8 cellular contexts compared by ENCODE assay signal in the genomic region with DNA sequence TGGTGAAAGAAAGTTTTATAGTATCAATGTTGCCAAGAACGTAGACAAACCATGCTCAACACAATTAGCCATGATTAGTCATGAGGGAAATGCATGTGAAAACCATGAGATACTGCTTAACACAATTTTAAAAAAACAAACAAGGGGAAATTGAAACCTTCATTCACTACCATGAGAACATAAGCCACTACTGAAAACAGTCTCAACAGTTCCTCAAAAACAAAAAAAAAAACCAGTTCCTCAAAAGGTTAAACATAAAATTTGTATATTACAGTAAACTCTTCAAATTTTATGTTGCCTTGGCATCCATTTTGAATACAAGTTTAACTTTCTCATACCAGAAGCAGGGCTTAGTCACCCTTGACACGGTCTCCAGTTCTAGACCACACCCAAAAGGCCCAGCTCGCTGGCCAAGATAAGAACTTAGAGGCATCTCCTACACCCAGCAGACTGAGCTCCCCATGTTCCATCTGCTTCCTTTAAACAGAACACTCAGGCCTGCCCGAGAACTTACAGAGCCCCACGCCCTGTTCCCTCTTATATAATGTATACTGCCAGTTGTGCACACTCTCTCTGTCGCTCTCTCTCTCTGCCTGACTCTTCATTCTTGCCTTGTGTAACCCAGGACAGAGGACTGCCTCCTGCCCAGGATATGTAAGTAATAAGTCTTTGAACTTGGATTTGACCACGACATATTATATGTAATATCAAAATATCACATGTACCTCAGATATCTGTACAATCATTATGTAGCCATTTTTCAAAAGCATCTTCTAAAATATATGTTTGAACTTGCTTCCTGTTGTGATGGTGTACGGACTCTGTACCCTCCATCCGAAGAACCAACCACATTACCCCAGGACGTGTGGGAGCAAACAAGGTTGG.
DNase-seq lines count a peak whose midpoint lies in the region; ATAC-seq and TF ChIP-seq lines count a peak whose summit lies in the region.

No MANE protein-coding gene starts in this region.

- peaks cover 14% of the 10 kb centered on the region for H3K36me3 Mint-ChIP-seq in central memory CD8-positive, alpha-beta T cell (ENCODE audit: insufficient read depth)
- H3K36me3 Mint-ChIP-seq in type B pancreatic cell, result peaks cover 23% of the 10 kb centered on the region

- no peaks in the 10 kb centered on the region for H3K27me3 Mint-ChIP-seq in central memory CD8-positive, alpha-beta T cell
- H3K27me3 Mint-ChIP-seq in type B pancreatic cell, result no peaks in the 10 kb centered on the region

- H3K27ac ChIP-seq in mesenchymal stem cell (ENCODE audit: low read length, poor library complexity, severe bottlenecking), result no peak overlapping the region

- peak overlapping the region; percentile 45 for H4K91ac ChIP-seq in mesenchymal stem cell (ENCODE audit: low read length)

- no peak overlapping the region for H3K4me2 ChIP-seq in mesenchymal stem cell (ENCODE audit: low read length, poor library complexity, severe bottlenecking)

- peak overlapping the region; percentile 30 for H2BK15ac ChIP-seq in mesenchymal stem cell (ENCODE audit: low read depth, poor library complexity, severe bottlenecking)

- no peaks in the 10 kb centered on the region for H3K9me3 ChIP-seq in mesenchymal stem cell (ENCODE audit: control insufficient read depth, low read length)

- no peak overlapping the region for H2BK5ac ChIP-seq in mesenchymal stem cell (ENCODE audit: low read depth, low read length, poor library complexity, severe bottlenecking)

- H2BK120ac ChIP-seq in mesenchymal stem cell (ENCODE audit: low read depth, low read length), result no peak overlapping the region

- no peaks in the 10 kb centered on the region for H3K9me3 Mint-ChIP-seq in central memory CD8-positive, alpha-beta T cell
- no peaks in the 10 kb centered on the region for H3K9me3 Mint-ChIP-seq in type B pancreatic cell

- H3K14ac ChIP-seq in mesenchymal stem cell (ENCODE audit: low read length in 2 of 2), result no peak overlapping the region

- peak overlapping the region; percentile 84 for H3K9ac ChIP-seq in mesenchymal stem cell (ENCODE audit: low read length)

- no peak overlapping the region for H3K23ac ChIP-seq in mesenchymal stem cell (ENCODE audit: low read length in 2 of 2)

- H2AK5ac ChIP-seq in mesenchymal stem cell (ENCODE audit: low read length, severe bottlenecking), result peak overlapping the region; percentile 91

- H3K27me3 ChIP-seq in mesenchymal stem cell (ENCODE audit: control insufficient read depth in 1 of 2, insufficient read depth in 1 of 2, low read length in 2 of 2), result no peaks in the 10 kb centered on the region

- H3K4me3 ChIP-seq in AG04449 (ENCODE audit: low read depth, low read length), result no peak overlapping the region
- peak overlapping the region in 1 of 2 experiments; percentile 45 for H3K4me3 ChIP-seq in mesenchymal stem cell (ENCODE audit: insufficient read depth in 1 of 2, low read depth in 1 of 2, low read length in 2 of 2)

- H3K4me1 ChIP-seq in mesenchymal stem cell (ENCODE audit: control insufficient read depth, insufficient read depth, low read depth, low read length), result peaks cover 21% of the 10 kb centered on the region

- H4K8ac ChIP-seq in mesenchymal stem cell (ENCODE audit: low read length), result peak overlapping the region; percentile 73

- DNase-seq in AG04449 (ENCODE audit: low read depth, low spot score) (peak; percentile 55), SW480 (ENCODE audit: low spot score) (peak; percentile 91), mesenchymal stem cell (peak; percentile 90), type B pancreatic cell (ENCODE audit: extremely low spot score, unreplicated experiment) (no peak), NCI-H2081 (lab: John Stamatoyannopoulos, UW) (no peak)
- DNase-seq in central memory CD8-positive, alpha-beta T cell (ENCODE audit: low spot score in 2 of 2), result no peak

- H3K4ac ChIP-seq in mesenchymal stem cell (ENCODE audit: low read depth in 1 of 2, low read length in 2 of 2), result no peak overlapping the region

- peaks cover 2 to 10% of the 10 kb centered on the region in 2 experiments for H3K36me3 ChIP-seq in mesenchymal stem cell (ENCODE audit: control insufficient read depth in 1 of 2, insufficient read depth in 2 of 2, low read depth in 1 of 2, low read length in 2 of 2)

- peak overlapping the region; percentile 67 for H3K27ac Mint-ChIP-seq in central memory CD8-positive, alpha-beta T cell (ENCODE audit: low read depth)
- peak overlapping the region; percentile 22 for H3K27ac Mint-ChIP-seq in type B pancreatic cell

- POLR2A ChIA-PET in AG04449 (lab: Yijun Ruan, JAX), result interaction anchor here (0.7 to 1.7 kb wide), 2 partner anchors 25 to 235 kb away, joined by 3 to 8 read pairs; no protein-coding TSS in a partner anchor

- peak overlapping the region; percentile 8 for H3K4me3 Mint-ChIP-seq in central memory CD8-positive, alpha-beta T cell
- H3K4me3 Mint-ChIP-seq in type B pancreatic cell, result no peak overlapping the region

- CTCF ChIA-PET in AG04449 (lab: Yijun Ruan, JAX), result interaction anchor here (1.0 to 3.2 kb wide), 4 partner anchors 16 to 144 kb away, joined by 3 to 7 read pairs (median 5); no protein-coding TSS in a partner anchor

- H3K18ac ChIP-seq in mesenchymal stem cell (ENCODE audit: low read depth in 1 of 2, low read length in 2 of 2), result peak overlapping the region; percentile 59 to 67

- TF ChIP-seq CTCF in AG04449 (IDR thresholded peaks at IDR 0.05; ENCODE audit: insufficient read depth, low read length, missing control alignments) (no peak), type B pancreatic cell (conservative IDR thresholded peaks at IDR 0.05) (no peak)

- peaks cover 26% of the 10 kb centered on the region for H3K79me1 ChIP-seq in mesenchymal stem cell (replicated peaks; ENCODE audit: low read length, poor library complexity, severe bottlenecking)

- H2AFZ ChIP-seq in mesenchymal stem cell (ENCODE audit: low read depth, low read length), result no peak overlapping the region

- ATAC-seq in GM19324 (IDR thresholded peaks at IDR 0.05; ENCODE audit: low FRiP score, unreplicated experiment) (peak; percentile 51), HG03342 (IDR thresholded peaks at IDR 0.05; ENCODE audit: unreplicated experiment) (peak; percentile 51)
- peak; percentile 65 for ATAC-seq in central memory CD8-positive, alpha-beta T cell (replicated peaks; ENCODE audit: extremely low read depth, poor library complexity, severe bottlenecking)

- 46% methylated on average over 10 of the region's 10 CpGs for WGBS in mesenchymal stem cell

- H2BK12ac ChIP-seq in mesenchymal stem cell (ENCODE audit: low read length in 2 of 2), result no peak overlapping the region

- H3K4me1 Mint-ChIP-seq in central memory CD8-positive, alpha-beta T cell, result peaks cover 83% of the 10 kb centered on the region
- peaks cover 65% of the 10 kb centered on the region for H3K4me1 Mint-ChIP-seq in type B pancreatic cell (ENCODE audit: unreplicated experiment)

Comparison
In these comparisons a context has a peak if more than half of its experiments do, and no peak if none do; other contexts are left out.
1. DNase-seq: peak in AG04449 (single experiment), SW480 (single experiment) and mesenchymal stem cell (single experiment); none in central memory CD8-positive, alpha-beta T cell (0 of 2), type B pancreatic cell (single experiment) and NCI-H2081 (0 of 2).
2. Peak in every context shown above with its lines, with median percentiles within 50 percentile points of each other: ATAC-seq.